33 cellular contexts compared by ENCODE assay signal in genomic region chr17:16181581-16181980, GRCh38.
"Had no signal": no experiment of that assay in that cellular context is flagged by ENCODE, and none has a peak within 500 bp of the region (broad histone marks: within the 10 kb centered on the region; RNA-seq: fewer than 3 reads in every experiment).

No MANE protein-coding gene starts in this region.

- ATAC-seq: activated CD4-positive, alpha-beta T cell treated with anti-CD3 and anti-CD28 coated beads for 36 hours; activated naive CD8-positive, alpha-beta T cell treated with anti-CD3 and anti-CD28 coated beads, Interleukin-2, amount 50 U/mL, for 24 hours; activated T-cell treated with anti-CD3 and anti-CD28 coated beads, Interleukin-2, amount 50 U/mL, for 4 hours; body of pancreas; gastroesophageal sphincter; T-helper 17 cell had no signal

- H3K27ac ChIP-seq: adrenal gland, body of pancreas, colonic mucosa, epithelial cell of prostate, esophagus squamous epithelium, gastroesophageal sphincter had no signal

- H3K4me3 ChIP-seq: adrenal gland, body of pancreas, colonic mucosa, esophagus squamous epithelium, gastroesophageal sphincter had no signal

- H3K9me3 Mint-ChIP-seq: activated CD4-positive, alpha-beta memory T cell treated with anti-CD3 and anti-CD28 coated beads, Interleukin-2, amount 10 ng/mL, durations not matched to agents 7 days and 5 days; activated naive CD4-positive, alpha-beta T cell treated with anti-CD3 and anti-CD28 coated beads for 36 hours; activated naive CD4-positive, alpha-beta T cell treated with anti-CD3 and anti-CD28 coated beads, Interleukin-2, amount 50 U/mL, for 24 hours; activated naive CD8-positive, alpha-beta T cell treated with anti-CD3 and anti-CD28 coated beads for 36 hours; activated naive CD8-positive, alpha-beta T cell treated with anti-CD3 and anti-CD28 coated beads, Interleukin-2, amount 50 U/mL, for 24 hours; activated T-cell treated with anti-CD3 and anti-CD28 coated beads, Interleukin-2, amount 50 U/mL, for 4 hours; activated T-helper 1 cell treated with anti-CD3 and anti-CD28 coated beads, Interleukin-12 subunit alpha, Interleukin-12 subunit beta, Interleukin-2, Interleukin-4 antibody, amounts not matched to agents 30 ng/mL and 10 ng/mL and 1 ng/mL, durations not matched to agents 14 hours and 24 hours and 36 hours had no signal

- H3K9me3 ChIP-seq: adrenal gland, body of pancreas, colonic mucosa, esophagus squamous epithelium, gastroesophageal sphincter had no signal

- FAIRE-seq: endometrium, endothelial cell of umbilical vein had no signal

- H3K27me3 ChIP-seq: adrenal gland, body of pancreas, colonic mucosa, esophagus squamous epithelium, gastroesophageal sphincter had no signal

- H3K27ac Mint-ChIP-seq: activated CD4-positive, alpha-beta memory T cell treated with anti-CD3 and anti-CD28 coated beads, Interleukin-2, amount 10 ng/mL, durations not matched to agents 7 days and 5 days; activated CD4-positive, alpha-beta T cell treated with anti-CD3 and anti-CD28 coated beads for 36 hours; activated CD4-positive, alpha-beta T cell treated with anti-CD3 and anti-CD28 coated beads, Interleukin-2, amount 10 ng/mL, durations not matched to agents 24 days and 14 days; activated naive CD4-positive, alpha-beta T cell treated with anti-CD3 and anti-CD28 coated beads for 36 hours; activated naive CD4-positive, alpha-beta T cell treated with anti-CD3 and anti-CD28 coated beads, Interleukin-2, amount 50 U/mL, for 24 hours; activated naive CD8-positive, alpha-beta T cell treated with anti-CD3 and anti-CD28 coated beads for 36 hours; activated naive CD8-positive, alpha-beta T cell treated with anti-CD3 and anti-CD28 coated beads, Interleukin-2, amount 50 U/mL, for 24 hours; activated T-helper 1 cell treated with anti-CD3 and anti-CD28 coated beads, Interleukin-12 subunit alpha, Interleukin-12 subunit beta, Interleukin-2, Interleukin-4 antibody, amounts not matched to agents 30 ng/mL and 10 ng/mL and 1 ng/mL, durations not matched to agents 14 hours and 24 hours and 36 hours; activated T-helper 2 cell treated with anti-CD3 and anti-CD28 coated beads, Interferon-gamma antibody, Interleukin-2, Interleukin-4, amounts not matched to agents 10 μg/mL and 5 μg/mL and 100 μg/mL, durations not matched to agents 14 hours and 24 hours and 36 hours; T-helper 17 cell; T-helper 2 cell treated with Interferon-gamma antibody and Interleukin-4, amounts not matched to agents 5 μg/mL and 100 μg/mL, for 36 hours had no signal

- H3K4me3 Mint-ChIP-seq: activated CD4-positive, alpha-beta memory T cell treated with anti-CD3 and anti-CD28 coated beads, Interleukin-2, amount 10 ng/mL, durations not matched to agents 7 days and 5 days; activated CD4-positive, alpha-beta T cell treated with anti-CD3 and anti-CD28 coated beads for 36 hours; activated CD4-positive, alpha-beta T cell treated with anti-CD3 and anti-CD28 coated beads, Interleukin-2, amount 10 ng/mL, durations not matched to agents 24 days and 14 days; activated naive CD4-positive, alpha-beta T cell treated with anti-CD3 and anti-CD28 coated beads for 36 hours; activated naive CD4-positive, alpha-beta T cell treated with anti-CD3 and anti-CD28 coated beads, Interleukin-2, amount 50 U/mL, for 24 hours; activated naive CD8-positive, alpha-beta T cell treated with anti-CD3 and anti-CD28 coated beads for 36 hours; activated naive CD8-positive, alpha-beta T cell treated with anti-CD3 and anti-CD28 coated beads, Interleukin-2, amount 50 U/mL, for 24 hours; activated T-cell treated with anti-CD3 and anti-CD28 coated beads, Interleukin-2, amount 50 U/mL, for 4 hours; activated T-helper 1 cell treated with anti-CD3 and anti-CD28 coated beads, Interleukin-12 subunit alpha, Interleukin-12 subunit beta, Interleukin-2, Interleukin-4 antibody, amounts not matched to agents 30 ng/mL and 10 ng/mL and 1 ng/mL, durations not matched to agents 14 hours and 24 hours and 36 hours; T-helper 17 cell; T-helper 2 cell treated with Interferon-gamma antibody and Interleukin-4, amounts not matched to agents 5 μg/mL and 100 μg/mL, for 36 hours had no signal

- H3K4me1 ChIP-seq: colonic mucosa, esophagus squamous epithelium, gastroesophageal sphincter had no signal

- DNase-seq: activated CD4-positive, alpha-beta memory T cell treated with anti-CD3 and anti-CD28 coated beads, Interleukin-2, amount 10 ng/mL, durations not matched to agents 7 days and 5 days; activated CD4-positive, alpha-beta T cell treated with anti-CD3 and anti-CD28 coated beads for 36 hours; activated CD4-positive, alpha-beta T cell treated with anti-CD3 and anti-CD28 coated beads, Interleukin-2, amount 10 ng/mL, durations not matched to agents 24 days and 14 days; activated CD4-positive, CD25-positive, alpha-beta regulatory T cell; activated CD4-positive, CD25-positive, alpha-beta regulatory T cell treated with anti-CD3 and anti-CD28 coated beads, Interleukin-2, amount 50 U/mL, for 72 hours; activated CD8-positive, alpha-beta memory T cell treated with anti-CD3 and anti-CD28 coated beads, Interleukin-2, amount 50 U/mL, for 48 hours; activated effector memory CD4-positive, alpha-beta T cell treated with anti-CD3 and anti-CD28 coated beads, Interleukin-2, amount 50 U/mL, for 16 hours; activated naive CD4-positive, alpha-beta T cell treated with anti-CD3 and anti-CD28 coated beads for 36 hours; activated naive CD8-positive, alpha-beta T cell treated with anti-CD3 and anti-CD28 coated beads for 36 hours; activated naive CD8-positive, alpha-beta T cell treated with anti-CD3 and anti-CD28 coated beads, Interleukin-2, amount 50 U/mL, for 24 hours; activated T-cell treated with anti-CD3 and anti-CD28 coated beads for 4 hours; activated T-cell treated with anti-CD3 and anti-CD28 coated beads, Interleukin-2, amount 50 U/mL, for 4 hours; adrenal gland; amygdala; aorta; body of pancreas; caudate nucleus; cerebellar nuclear complex; colonic mucosa; effector CD8-positive, alpha-beta T cell; esophagus squamous epithelium; foreskin melanocyte; hippocampal formation; T-helper 17 cell; T1000 had no signal

- H3K27me3 Mint-ChIP-seq: activated CD4-positive, alpha-beta memory T cell treated with anti-CD3 and anti-CD28 coated beads, Interleukin-2, amount 10 ng/mL, durations not matched to agents 7 days and 5 days; activated CD4-positive, alpha-beta T cell treated with anti-CD3 and anti-CD28 coated beads for 36 hours; activated CD4-positive, alpha-beta T cell treated with anti-CD3 and anti-CD28 coated beads, Interleukin-2, amount 10 ng/mL, durations not matched to agents 24 days and 14 days; activated naive CD4-positive, alpha-beta T cell treated with anti-CD3 and anti-CD28 coated beads, Interleukin-2, amount 50 U/mL, for 24 hours; activated naive CD8-positive, alpha-beta T cell treated with anti-CD3 and anti-CD28 coated beads for 36 hours; activated naive CD8-positive, alpha-beta T cell treated with anti-CD3 and anti-CD28 coated beads, Interleukin-2, amount 50 U/mL, for 24 hours; T-helper 17 cell had no signal
